Comparison of ENCODE assay signal across 13 cellular contexts in genomic region chr10:11337516-11337915, GRCh38.
A peak's percentile ranks its signal among the peaks of the same experiment; 100 is the strongest.
DNase-seq lines count a peak whose midpoint lies in the region; ATAC-seq and TF ChIP-seq lines count a peak whose summit lies in the region.
"Had no signal": no experiment of that assay in that cellular context is flagged by ENCODE, and none has a peak within 500 bp of the region (broad histone marks: within the 10 kb centered on the region; RNA-seq: fewer than 3 reads in every experiment).

No MANE protein-coding gene starts in this region.

- TF ChIP-seq CTCF in heart right ventricle (IDR thresholded peaks at IDR 0.05) (no peak), right atrium auricular region (IDR thresholded peaks at IDR 0.05) (no peak), activated B cell treated with CpG ODN at 0.5 μM for 24 hours (IDR thresholded peaks at IDR 0.05) (no peak), vagina (IDR thresholded peaks at IDR 0.05) (no peak)

- H3K9me3 ChIP-seq in heart right ventricle (no peaks in the 10 kb centered on the region), right atrium auricular region (no peaks in the 10 kb centered on the region), vagina (no peaks in the 10 kb centered on the region)

- intact Hi-C loops in heart right ventricle (cut with DNase I) (no loop called here), activated B cell treated with CpG ODN at 0.5 μM for 24 hours (cut with micrococcal nuclease) (no loop called here), vagina (cut with DNase I) (no loop called here)

- POLR2A ChIA-PET in activated B cell treated with CpG ODN at 0.5 μM for 24 hours (lab: Charles Lee): no interaction called here

- H3K27ac Mint-ChIP-seq in activated B cell treated with CpG ODN at 0.5 μM for 24 hours: no peak overlapping the region
- peak overlapping the region; percentile 26 to 77 (median 69) for H3K27ac Mint-ChIP-seq in immature natural killer cell

- H3K9me3 Mint-ChIP-seq in activated B cell treated with CpG ODN at 0.5 μM for 24 hours: no peaks in the 10 kb centered on the region
- H3K9me3 Mint-ChIP-seq in immature natural killer cell: no peaks in the 10 kb centered on the region

- H3K27me3 ChIP-seq in heart right ventricle (no peaks in the 10 kb centered on the region), right atrium auricular region (no peaks in the 10 kb centered on the region), vagina (no peaks in the 10 kb centered on the region)
- H3K27me3 ChIP-seq: hepatocyte had no signal

- H3K4me1 ChIP-seq in heart right ventricle: peaks cover 0 to 25% (median 12%) of the 10 kb centered on the region in 9 donors
- H3K4me1 ChIP-seq in right atrium auricular region: peaks cover 0 to 8% of the 10 kb centered on the region in 2 donors
- H3K4me1 ChIP-seq in vagina: no peaks in the 10 kb centered on the region

- no peaks in the 10 kb centered on the region for H3K27me3 Mint-ChIP-seq in activated B cell treated with CpG ODN at 0.5 μM for 24 hours
- H3K27me3 Mint-ChIP-seq in immature natural killer cell (ENCODE audit: low read depth in 3 of 3): peaks cover 31 to 48% (median 36%) of the 10 kb centered on the region in 3 donors

- ATAC-seq in heart right ventricle: peak in 5 of 8 donors; percentile 16 to 40 (median 29)
- ATAC-seq in activated B cell treated with CpG ODN at 0.5 μM for 24 hours (ENCODE audit: low read depth): peak; percentile 38
- ATAC-seq in HG03520 (IDR thresholded peaks at IDR 0.05; ENCODE audit: unreplicated experiment): no peak
- no peak for ATAC-seq in left lobe of liver
- ATAC-seq in GM18858 (IDR thresholded peaks at IDR 0.05; ENCODE audit: unreplicated experiment): no peak

- H3K4me1 Mint-ChIP-seq in activated B cell treated with CpG ODN at 0.5 μM for 24 hours (peaks cover 30% of the 10 kb centered on the region), immature natural killer cell (peaks cover 33 to 49% of the 10 kb centered on the region in 2 donors)

- CTCF ChIA-PET in activated B cell treated with CpG ODN at 0.5 μM for 24 hours (lab: Charles Lee): interaction anchor here (0.5 kb wide), 1 partner anchor 644 kb away, joined by 3 read pairs; no protein-coding TSS in a partner anchor

- H3K36me3 ChIP-seq in heart right ventricle (peaks cover 0 to 25% (median 0%) of the 10 kb centered on the region in 9 donors), right atrium auricular region (no peaks in the 10 kb centered on the region), vagina (no peaks in the 10 kb centered on the region)

- H3K27ac ChIP-seq in heart right ventricle (no peak overlapping the region), right atrium auricular region (no peak overlapping the region), vagina (no peak overlapping the region)
- H3K27ac ChIP-seq: C4-2B, hepatocyte had no signal

- DNase-seq in heart right ventricle (no peak), right atrium auricular region (ENCODE audit: low spot score) (no peak), activated B cell treated with CpG ODN at 0.5 μM for 24 hours (no peak), immature natural killer cell (no peak), vagina (ENCODE audit: extremely low spot score in 2 of 2) (peak; percentile 64 to 84), left lobe of liver (ENCODE audit: low spot score) (no peak)
- DNase-seq: effector CD4-positive, alpha-beta T cell; NCI-H187 had no signal

- 79 to 86% methylated on average over 15 of the region's 15 CpGs for WGBS in heart right ventricle, 2 donors

- H3K4me3 Mint-ChIP-seq in activated B cell treated with CpG ODN at 0.5 μM for 24 hours (no peak overlapping the region), immature natural killer cell (no peak overlapping the region)

- H3K4me3 ChIP-seq in heart right ventricle (no peak overlapping the region), right atrium auricular region (no peak overlapping the region), vagina (no peak overlapping the region)
- H3K4me3 ChIP-seq: hepatocyte, smooth muscle cell had no signal

- no peak for TF ChIP-seq POLR2A in vagina (IDR thresholded peaks at IDR 0.05)

- H3K36me3 Mint-ChIP-seq in activated B cell treated with CpG ODN at 0.5 μM for 24 hours (ENCODE audit: low read depth) (peaks cover 26% of the 10 kb centered on the region), immature natural killer cell (peaks cover 6 to 22% (median 17%) of the 10 kb centered on the region in 3 donors)

Comparison
In these comparisons a context has a peak if more than half of its experiments do, and no peak if none do; other contexts are left out.
1. ATAC-seq: peak in heart right ventricle (5 of 8) and activated B cell treated with CpG ODN at 0.5 μM for 24 hours (single experiment); none in HG03520 (single experiment), left lobe of liver (single experiment) and GM18858 (single experiment).
2. DNase-seq: peak in vagina (2 of 2); none in heart right ventricle (0 of 2), right atrium auricular region (single experiment), activated B cell treated with CpG ODN at 0.5 μM for 24 hours (single experiment), immature natural killer cell (0 of 3) and left lobe of liver (single experiment).